Comparison of ENCODE assay signal across 8 cellular contexts in the genomic region with DNA sequence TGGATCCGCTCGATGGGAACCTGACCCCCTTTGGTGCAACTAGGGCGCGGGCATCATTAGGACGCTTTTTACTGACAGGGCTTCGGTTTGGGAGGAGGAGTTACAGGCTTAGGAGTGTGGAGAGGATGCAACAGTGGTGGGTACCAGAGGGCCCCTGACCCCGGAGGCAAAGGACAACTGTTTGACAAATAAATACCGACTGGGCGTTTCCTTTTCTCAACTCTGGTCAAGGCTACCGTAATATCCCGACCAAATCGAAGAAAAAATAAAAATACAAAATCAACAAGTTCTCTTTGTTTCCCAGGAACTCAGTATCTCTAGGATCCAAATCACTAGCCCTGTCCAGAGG. TPM values are rescaled to one million over a fixed set of nuclear protein-coding genes. Genes with fewer than 3 reads are reported as not detected.
DNase-seq lines count a peak whose midpoint lies in the region; ATAC-seq and TF ChIP-seq lines count a peak whose summit lies in the region.

No MANE protein-coding gene starts in this region.

- peaks cover 0 to 57% (median 27%) of the 10 kb centered on the region in 9 donors for H3K4me1 ChIP-seq in heart right ventricle

- H3K79me2 ChIP-seq in SU-DHL-6 (ENCODE audit: insufficient read depth, low read length): no peaks in the 10 kb centered on the region

- H3K27ac ChIP-seq in SU-DHL-6 (ENCODE audit: low read depth, low read length) (no peak overlapping the region), heart right ventricle (peak overlapping the region in 6 of 10 donors; percentile 78 to 91 (median 84))

- no peaks in the 10 kb centered on the region for H3K9me3 ChIP-seq in SU-DHL-6 (ENCODE audit: insufficient read depth, low read length)
- H3K9me3 ChIP-seq in heart right ventricle: no peaks in the 10 kb centered on the region

- peak; percentile 14 for ATAC-seq in GM19035 (IDR thresholded peaks at IDR 0.05; ENCODE audit: unreplicated experiment)
- peak in 4 of 8 donors; percentile 4 to 14 (median 6) for ATAC-seq in heart right ventricle

- H3F3A ChIP-seq in SU-DHL-6 (ENCODE audit: insufficient read depth): no peaks in the 10 kb centered on the region

- H4K20me1 ChIP-seq in SU-DHL-6 (ENCODE audit: low read depth, low read length): no peaks in the 10 kb centered on the region

- no peaks in the 10 kb centered on the region for H3K9me2 ChIP-seq in SU-DHL-6 (replicated peaks; ENCODE audit: insufficient read depth, low read length)

- DNase-seq in heart right ventricle (no peak), retinal pigment epithelial cell (ENCODE audit: low read depth) (no peak), GM19238 (ENCODE audit: insufficient read length, low spot score) (no peak), kidney glomerular epithelial cell (lab: John Stamatoyannopoulos, UW) (no peak), C1 segment of cervical spinal cord (lab: John Stamatoyannopoulos, UW) (no peak), NCI-H345 (lab: John Stamatoyannopoulos, UW) (no peak)

- no peak overlapping the region for H2AFZ ChIP-seq in SU-DHL-6 (ENCODE audit: low read depth, low read length, severe bottlenecking)

- H3K9ac ChIP-seq in SU-DHL-6 (ENCODE audit: low read length): no peak overlapping the region

- H3K4me3 ChIP-seq in SU-DHL-6 (ENCODE audit: insufficient read depth, low read length, poor library complexity, severe bottlenecking) (no peak overlapping the region), heart right ventricle (peak overlapping the region; percentile 55 to 77 (median 66)), retinal pigment epithelial cell (ENCODE audit: low read length) (peak overlapping the region; percentile 39)

- H3K27me3 ChIP-seq in SU-DHL-6 (ENCODE audit: low read length) (no peaks in the 10 kb centered on the region), heart right ventricle (peaks cover 0 to 43% (median 29%) of the 10 kb centered on the region in 7 donors)

- H3K4me2 ChIP-seq in SU-DHL-6 (ENCODE audit: low read depth, low read length, poor library complexity, severe bottlenecking): peak overlapping the region; percentile 45

- H3K36me3 ChIP-seq in SU-DHL-6 (ENCODE audit: low read length) (no peaks in the 10 kb centered on the region), heart right ventricle (no peaks in the 10 kb centered on the region)

- WGBS in heart right ventricle, 2 donors: 11 to 19% methylated on average over 12 of the region's 12 CpGs

- TF ChIP-seq CTCF in SU-DHL-6 (IDR thresholded peaks at IDR 0.05; ENCODE audit: insufficient read depth, low read length, poor library complexity, severe bottlenecking) (no peak), heart right ventricle (IDR thresholded peaks at IDR 0.05) (no peak), retinal pigment epithelial cell (conservative IDR thresholded peaks at IDR 0.05; ENCODE audit: low read depth, low read length) (no peak)

- intact Hi-C loops in heart right ventricle (cut with DNase I): loop anchor here in 2 of 10 donors (5.0 to 10.0 kb wide), 3 partner anchors 50 to 72 kb away; no protein-coding TSS in a partner anchor

RNA-seq across cellular contexts. Expression of a gene that starts 0.3 kb away (rescaled TPM):
- 10 to 100 TPM; 14.6 to 75.7 (median 45.4) TPM for total RNA-seq in heart right ventricle
- polyA plus RNA-seq in heart right ventricle: 10 to 100 TPM in 1 of 2 donors, 1 to 10 TPM in 1; 7.2 to 12.3 TPM
